ENCODE assay signal across 19 cellular contexts in genomic region chr2:130140516-130140915, GRCh38. TPM values are rescaled to one million over a fixed set of nuclear protein-coding genes. Genes with fewer than 3 reads are reported as not detected.
"Had no signal": no experiment of that assay in that cellular context is flagged by ENCODE, and none has a peak within 500 bp of the region (broad histone marks: within the 10 kb centered on the region; RNA-seq: fewer than 3 reads in every experiment).

No MANE protein-coding gene starts in this region.

RNA-seq across cellular contexts. Expression of gene POTEF, which starts 11.5 kb away (rescaled TPM):
- total RNA-seq: colonic mucosa, esophagus mucosa, esophagus squamous epithelium, gastrocnemius medialis, heart right ventricle, kidney, left colon, left lung, left ventricle myocardium superior, lower leg skin, lower lobe of right lung, mesenteric fat pad, mucosa of descending colon, myocyte had no signal
- polyA plus RNA-seq: heart right ventricle had no signal

RNA-seq across cellular contexts. Expression of gene TUBA3E, which starts 57.7 kb away (rescaled TPM):
- total RNA-seq: cerebellum, colonic mucosa, dermis blood vessel endothelial cell, esophagus mucosa, esophagus squamous epithelium, gastrocnemius medialis, glomerular endothelial cell, kidney, left colon, left lung, lower leg skin, lower lobe of right lung, lung microvascular endothelial cell, mesenteric fat pad, mesothelial cell of epicardium, mucosa of descending colon, myocyte had no signal
